ENCODE assay signal across 17 cellular contexts in genomic region chr7:50837965-50838364, GRCh38. TPM values are rescaled to one million over a fixed set of nuclear protein-coding genes. Genes with fewer than 3 reads are reported as not detected.
DNase-seq lines count a peak whose midpoint lies in the region; FAIRE-seq and TF ChIP-seq lines count a peak whose summit lies in the region.
"Had no signal": no experiment of that assay in that cellular context is flagged by ENCODE, and none has a peak within 500 bp of the region (broad histone marks: within the 10 kb centered on the region; RNA-seq: fewer than 3 reads in every experiment).

No MANE protein-coding gene starts in this region.

- H4K20me1 ChIP-seq in H9 (ENCODE audit: control insufficient read depth, insufficient read depth, insufficient read length) = no peaks in the 10 kb centered on the region

- intact Hi-C loops in uterus (cut with DNase I; ENCODE audit: low total_unique reads) = no loop called here

- WGBS in H9 (ENCODE audit: extremely low coverage, insufficient read length, low lambda C conversion rate) = no CpG with 5 or more reads among the region's 11 CpGs

- H3T11ph ChIP-seq in H9 (ENCODE audit: low read length) = no peak overlapping the region

- H3K27me3 Mint-ChIP-seq in H9 (ENCODE audit: low read depth) = peaks cover 8% of the 10 kb centered on the region

- no peaks in the 10 kb centered on the region for H3K79me2 ChIP-seq in H9 (ENCODE audit: insufficient read depth, low read length)
- H3K79me2 ChIP-seq: parathyroid adenoma had no signal

- H2BK15ac ChIP-seq in H9 (ENCODE audit: low read depth, low read length) = no peak overlapping the region

- no peaks in the 10 kb centered on the region; a peak in 1 of 7 replicates for H3K36me3 Mint-ChIP-seq in H9 (ENCODE audit: insufficient read depth in 1 of 3, low read depth in 3 of 3)

- H3K18ac ChIP-seq in H9 (ENCODE audit: insufficient read length, low read depth, low read length) = no peak overlapping the region

- in situ Hi-C loops in Caki2 (cut with HindIII; ENCODE audit: low pct_unique_long_range_greater_than_20kb, low sequenced_read_pairs) = no loop called here

- H3K4me3 ChIP-seq in bronchial epithelial cell (ENCODE audit: low read depth, low read length) (no peak overlapping the region), uterus (no peak overlapping the region)
- H3K4me3 ChIP-seq: suprapubic skin had no signal

- no peak overlapping the region for H3K56ac ChIP-seq in H9 (ENCODE audit: insufficient read length, low read depth, low read length)

- H2BK20ac ChIP-seq in H9 (ENCODE audit: low read depth, low read length, poor library complexity, severe bottlenecking) = no peak overlapping the region

- H2BK5ac ChIP-seq in H9 (ENCODE audit: insufficient read length, low read length) = no peak overlapping the region

- TF ChIP-seq POLR2A in uterus (IDR thresholded peaks at IDR 0.05) = no peak

- H3K9ac ChIP-seq in H9 (ENCODE audit: extremely low read depth, insufficient read length, low read length) = no peak overlapping the region
- H3K9ac ChIP-seq: parathyroid adenoma had no signal

- H3K9me3 Mint-ChIP-seq in H9 = peaks cover 0 to 4% of the 10 kb centered on the region in 2 experiments; a peak in 1 of 5 replicates
- H3K9me3 Mint-ChIP-seq: effector memory CD8-positive, alpha-beta T cell had no signal

- no peak overlapping the region for H4K91ac ChIP-seq in H9 (ENCODE audit: insufficient read length, low read depth, low read length)

- H3K36me3 ChIP-seq in bronchial epithelial cell (ENCODE audit: control insufficient read depth, insufficient read depth, low read length) (no peaks in the 10 kb centered on the region), uterus (no peaks in the 10 kb centered on the region)
- H3K36me3 ChIP-seq: suprapubic skin had no signal

- TF ChIP-seq CTCF in bronchial epithelial cell (IDR thresholded peaks at IDR 0.05; ENCODE audit: insufficient read depth, low read length, severe bottlenecking) = no peak
- TF ChIP-seq CTCF in H9 (conservative IDR thresholded peaks at IDR 0.05) = no peak
- TF ChIP-seq CTCF in uterus (IDR thresholded peaks at IDR 0.05) = no peak

- no peak overlapping the region for H4K5ac ChIP-seq in H9 (ENCODE audit: insufficient read length, low read depth, low read length)

- no peak overlapping the region for H3K4ac ChIP-seq in H9 (ENCODE audit: low read depth, low read length)

- no peak overlapping the region for H2AFZ ChIP-seq in H9 (ENCODE audit: low read length)
- H2AFZ ChIP-seq: parathyroid adenoma had no signal

- peaks cover 2% of the 10 kb centered on the region for H3K27me3 ChIP-seq in bronchial epithelial cell (ENCODE audit: control insufficient read depth, insufficient read depth, low read length)
- H3K27me3 ChIP-seq in H9 (ENCODE audit: insufficient read depth, low read length) = no peaks in the 10 kb centered on the region; the same call in 1 of the 2 replicates
- no peaks in the 10 kb centered on the region for H3K27me3 ChIP-seq in uterus
- H3K27me3 ChIP-seq: suprapubic skin had no signal

- no peak overlapping the region for H2BK120ac ChIP-seq in H9 (ENCODE audit: low read depth, low read length, poor library complexity, severe bottlenecking)

- no peak overlapping the region for H3K14ac ChIP-seq in H9 (ENCODE audit: insufficient read depth, low read length)

- no peaks in the 10 kb centered on the region for H3K9me3 ChIP-seq in H9 (ENCODE audit: control insufficient read depth, low read depth, low read length)
- H3K9me3 ChIP-seq in uterus = no peaks in the 10 kb centered on the region
- H3K9me3 ChIP-seq: suprapubic skin had no signal

- DNase-seq in Caki2 (ENCODE audit: low read depth) (peak; percentile 66), M059J (ENCODE audit: low read depth) (peak; percentile 95), bronchial epithelial cell (ENCODE audit: low read depth) (peak; percentile 98), lung microvascular endothelial cell (ENCODE audit: low read depth in 2 of 2) (peak; percentile 69 to 97), NCI-H526 (lab: John Stamatoyannopoulos, UW) (no peak), activated T-cell treated with anti-CD3 and anti-CD28 coated beads for 4 hours (no peak), H9 (no peak), uterus (no peak)
- DNase-seq: activated CD8-positive, alpha-beta T cell treated with anti-CD3 and anti-CD28 coated beads, Interleukin-2, amount 10 ng/mL, durations not matched to agents 7 days and 5 days; activated effector memory CD4-positive, alpha-beta T cell treated with anti-CD3 and anti-CD28 coated beads, Interleukin-2, amount 50 U/mL, for 16 hours; anterior cingulate cortex; effector memory CD8-positive, alpha-beta T cell; head of caudate nucleus; MV-4-11 had no signal

- H3K4me1 Mint-ChIP-seq in H9 = peaks cover 8 to 12% of the 10 kb centered on the region in 2 experiments

- FAIRE-seq in bronchial epithelial cell (lab: Jason Lieb, UNC) = no peak
- FAIRE-seq: G401.6 had no signal

- H3K4me3 Mint-ChIP-seq in H9 = no peak overlapping the region
- H3K4me3 Mint-ChIP-seq: activated CD8-positive, alpha-beta T cell treated with anti-CD3 and anti-CD28 coated beads, Interleukin-2, amount 10 ng/mL, durations not matched to agents 7 days and 5 days; effector memory CD8-positive, alpha-beta T cell had no signal

- no peaks in the 10 kb centered on the region for H3K4me1 ChIP-seq in H9 (ENCODE audit: insufficient read depth, low read length)
- H3K4me1 ChIP-seq in uterus = no peaks in the 10 kb centered on the region
- H3K4me1 ChIP-seq: suprapubic skin had no signal

- H3K79me1 ChIP-seq in H9 (ENCODE audit: insufficient read depth, low read depth, low read length, poor library complexity, severe bottlenecking) = no peaks in the 10 kb centered on the region

- H4K8ac ChIP-seq in H9 (replicated peaks; ENCODE audit: insufficient read length, low read depth, low read length) = no peak overlapping the region

- H2AK5ac ChIP-seq in H9 (ENCODE audit: insufficient read length, low read length) = no peak overlapping the region

- no peak overlapping the region for H3K4me2 ChIP-seq in H9 (ENCODE audit: insufficient read depth, insufficient read length, low read length)

- no peaks in the 10 kb centered on the region for H3K23me2 ChIP-seq in H9 (ENCODE audit: insufficient read length, low read depth, low read length, poor library complexity, severe bottlenecking)

- no peak overlapping the region for H3K27ac Mint-ChIP-seq in H9
- H3K27ac Mint-ChIP-seq: activated CD8-positive, alpha-beta T cell treated with anti-CD3 and anti-CD28 coated beads, Interleukin-2, amount 10 ng/mL, durations not matched to agents 7 days and 5 days; effector memory CD8-positive, alpha-beta T cell had no signal

- H3K23ac ChIP-seq in H9 (ENCODE audit: insufficient read length, low read depth, low read length) = no peak overlapping the region

- H3K27ac ChIP-seq in H9 (ENCODE audit: insufficient read length, low read depth, low read length) (no peak overlapping the region), uterus (no peak overlapping the region)
- H3K27ac ChIP-seq: suprapubic skin had no signal

- no peak overlapping the region for H2BK12ac ChIP-seq in H9 (ENCODE audit: insufficient read length, low read depth, low read length)

RNA-seq across cellular contexts. Expression of gene GRB10, which starts 55.3 kb away (rescaled TPM):
- 83.7 and 87.2 TPM in 2 replicates for total RNA-seq in Caki2 (2014; rRNA removed; shearing (Covaris generic); ENCODE audit: low replicate concordance)
- total RNA-seq in M059J (2014; rRNA removed; shearing (Covaris generic)) = 0.10 and 0.20 TPM in 2 replicates
- total RNA-seq in bronchial epithelial cell = 65.9 and 67.7 TPM in 2 replicates
- total RNA-seq in lung microvascular endothelial cell = 59.9 and 70.4 TPM in 2 replicates
- total RNA-seq in H9 (2021) = 106 and 108 TPM in 2 replicates
- 10 to 100 TPM; 33.9 to 72.6 (median 41.8) TPM for total RNA-seq in uterus

Comparison
In these comparisons a context has a peak if more than half of its experiments do, and no peak if none do; other contexts are left out.
1. DNase-seq: peak in Caki2 (single experiment), M059J (single experiment), bronchial epithelial cell (single experiment) and lung microvascular endothelial cell (2 of 2); none in NCI-H526 (0 of 2), activated T-cell treated with anti-CD3 and anti-CD28 coated beads for 4 hours (single experiment), H9 (single experiment) and uterus (0 of 2).
2. RNA of gene GRB10, which starts 55.3 kb away (total RNA-seq): 106 to 108 TPM in H9, 83.7 to 87.2 TPM in Caki2, 65.9 to 67.7 TPM in bronchial epithelial cell, 59.9 to 70.4 TPM in lung microvascular endothelial cell and 33.9 to 72.6 TPM in uterus; 0.10 to 0.20 TPM in M059J; every median in the first group is over 10 times any median in the second.